Comparison of ENCODE assay signal across 17 cellular contexts in genomic region chr22:46163498-46163897, GRCh38.
"Had no signal": no experiment of that assay in that cellular context is flagged by ENCODE, and none has a peak within 500 bp of the region (broad histone marks: within the 10 kb centered on the region; RNA-seq: fewer than 3 reads in every experiment).

No MANE protein-coding gene starts in this region.

- H3K27ac ChIP-seq: breast epithelium, foreskin keratinocyte, left lung, spleen had no signal

- H3K4me1 Mint-ChIP-seq: activated naive CD8-positive, alpha-beta T cell treated with anti-CD3 and anti-CD28 coated beads for 36 hours had no signal

- DNase-seq: activated CD4-positive, alpha-beta memory T cell treated with anti-CD3 and anti-CD28 coated beads for 36 hours; activated CD4-positive, alpha-beta T cell treated with anti-CD3 and anti-CD28 coated beads for 48 hours; activated naive CD4-positive, alpha-beta T cell treated with Interleukin-2 at 50 U/mL for 16 hours; activated naive CD8-positive, alpha-beta T cell treated with anti-CD3 and anti-CD28 coated beads for 36 hours; activated T-cell treated with anti-CD3 and anti-CD28 coated beads, Interleukin-2, amount 50 U/mL, for 48 hours; effector memory CD4-positive, alpha-beta T cell; foreskin keratinocyte; immature natural killer cell; kidney glomerular epithelial cell; left lung; nucleus accumbens; spleen; stimulated activated CD4-positive, alpha-beta T cell treated with anti-CD3 and anti-CD28 coated beads, Interleukin-4, amount 100 ng/mL, for 1 hour; stimulated activated naive CD8-positive, alpha-beta T cell treated with anti-CD3 and anti-CD28 coated beads, Interleukin-15, Interleukin-2, amounts not matched to agents 100 U/mL and 50 U/mL, for 24 hours; T1000 had no signal

- H3K4me3 Mint-ChIP-seq: activated CD4-positive, alpha-beta memory T cell treated with anti-CD3 and anti-CD28 coated beads for 36 hours; activated naive CD8-positive, alpha-beta T cell treated with anti-CD3 and anti-CD28 coated beads for 36 hours; central memory CD8-positive, alpha-beta T cell; immature natural killer cell had no signal

- H3K4me3 ChIP-seq: breast epithelium, left lung, spleen had no signal

- H3K9me3 ChIP-seq: breast epithelium, left lung, spleen had no signal

- ATAC-seq: foreskin keratinocyte; left lung; stimulated activated naive CD8-positive, alpha-beta T cell treated with anti-CD3 and anti-CD28 coated beads, Interleukin-15, Interleukin-2, amounts not matched to agents 100 U/mL and 50 U/mL, for 24 hours had no signal

- H3K4me1 ChIP-seq: breast epithelium, foreskin keratinocyte, spleen had no signal

- H3K27me3 Mint-ChIP-seq: activated CD4-positive, alpha-beta memory T cell treated with anti-CD3 and anti-CD28 coated beads for 36 hours; activated naive CD8-positive, alpha-beta T cell treated with anti-CD3 and anti-CD28 coated beads for 36 hours; central memory CD8-positive, alpha-beta T cell had no signal

- H3K9me3 Mint-ChIP-seq: activated CD4-positive, alpha-beta memory T cell treated with anti-CD3 and anti-CD28 coated beads for 36 hours; activated naive CD8-positive, alpha-beta T cell treated with anti-CD3 and anti-CD28 coated beads for 36 hours; central memory CD8-positive, alpha-beta T cell; immature natural killer cell had no signal

- H3K36me3 ChIP-seq: breast epithelium, left lung had no signal

- H3K27me3 ChIP-seq: breast epithelium, foreskin keratinocyte, left lung, spleen had no signal

- H3K27ac Mint-ChIP-seq: activated CD4-positive, alpha-beta memory T cell treated with anti-CD3 and anti-CD28 coated beads for 36 hours; activated naive CD8-positive, alpha-beta T cell treated with anti-CD3 and anti-CD28 coated beads for 36 hours had no signal

- H3K36me3 Mint-ChIP-seq: activated CD4-positive, alpha-beta memory T cell treated with anti-CD3 and anti-CD28 coated beads for 36 hours had no signal
